In genomic region chr21:46127239-46128105, GRCh38 we compare ENCODE assay signal across 19 cellular contexts. TPM values are rescaled to one million over a fixed set of nuclear protein-coding genes. Genes with fewer than 3 reads are reported as not detected.
DNase-seq lines count a peak whose midpoint lies in the region; ATAC-seq and TF ChIP-seq lines count a peak whose summit lies in the region.
"Had no signal": no experiment of that assay in that cellular context is flagged by ENCODE, and none has a peak within 500 bp of the region (broad histone marks: within the 10 kb centered on the region; RNA-seq: fewer than 3 reads in every experiment).

No MANE protein-coding gene starts in this region.

- H3K9me3 ChIP-seq in RWPE2 (ENCODE audit: severe bottlenecking) (no peaks in the 10 kb centered on the region), left ventricle myocardium inferior (replicated peaks) (no peaks in the 10 kb centered on the region), neural progenitor cell (ENCODE audit: low read depth) (no peaks in the 10 kb centered on the region)

- no peak overlapping the region for H3K4me3 ChIP-seq in RWPE2 (ENCODE audit: severe bottlenecking)
- H3K4me3 ChIP-seq in left ventricle myocardium inferior: no peak overlapping the region
- no peak overlapping the region for H3K4me3 ChIP-seq in neural progenitor cell

- DNase-seq in 8988T (peak; percentile 13), RWPE2 (ENCODE audit: low spot score) (peak; percentile 55), left ventricle myocardium inferior (no peak), neural progenitor cell (ENCODE audit: low spot score) (no peak), hepatic stellate cell (ENCODE audit: low spot score) (no peak), SW 1271 (lab: John Stamatoyannopoulos, UW) (no peak)
- DNase-seq in activated T-helper 2 cell treated with anti-CD3 and anti-CD28 coated beads, Interferon-gamma antibody, Interleukin-2, Interleukin-4, amounts not matched to agents 10 μg/mL and 5 μg/mL and 100 μg/mL, durations not matched to agents 14 hours and 24 hours and 36 hours (ENCODE audit: low spot score): no peak
- DNase-seq: activated CD4-positive, alpha-beta T cell treated with anti-CD3 and anti-CD28 coated beads for 1 hour; activated naive CD8-positive, alpha-beta T cell treated with anti-CD3 and anti-CD28 coated beads for 36 hours; Calu3; caudate nucleus; effector memory CD8-positive, alpha-beta T cell; GOT3; NCI-H1048; stimulated activated naive B cell treated with anti-CD40 and anti-IgM and Interleukin-4, amounts not matched to agents 10 μg/mL and 1 μg/mL and 100 μg/mL, for 72 hours had no signal

- H3K4me3 Mint-ChIP-seq in neural progenitor cell: no peak overlapping the region
- no peak overlapping the region for H3K4me3 Mint-ChIP-seq in activated T-helper 2 cell treated with anti-CD3 and anti-CD28 coated beads, Interferon-gamma antibody, Interleukin-2, Interleukin-4, amounts not matched to agents 10 μg/mL and 5 μg/mL and 100 μg/mL, durations not matched to agents 14 hours and 24 hours and 36 hours (ENCODE audit: low read depth)
- H3K4me3 Mint-ChIP-seq: activated naive CD8-positive, alpha-beta T cell treated with anti-CD3 and anti-CD28 coated beads for 36 hours; effector memory CD8-positive, alpha-beta T cell; stimulated activated naive B cell treated with anti-CD40 and anti-IgM and Interleukin-4, amounts not matched to agents 10 μg/mL and 1 μg/mL and 100 μg/mL, for 72 hours; T-helper 1 cell treated with Interleukin-12 subunit alpha and Interleukin-12 subunit beta and Interleukin-4 antibody, amounts not matched to agents 30 μg/mL and 1 μg/mL, for 36 hours had no signal

- peak overlapping the region; percentile 76 for H3K27ac Mint-ChIP-seq in neural progenitor cell
- no peak overlapping the region for H3K27ac Mint-ChIP-seq in activated T-helper 2 cell treated with anti-CD3 and anti-CD28 coated beads, Interferon-gamma antibody, Interleukin-2, Interleukin-4, amounts not matched to agents 10 μg/mL and 5 μg/mL and 100 μg/mL, durations not matched to agents 14 hours and 24 hours and 36 hours
- H3K27ac Mint-ChIP-seq: activated naive CD8-positive, alpha-beta T cell treated with anti-CD3 and anti-CD28 coated beads for 36 hours; stimulated activated naive B cell treated with anti-CD40 and anti-IgM and Interleukin-4, amounts not matched to agents 10 μg/mL and 1 μg/mL and 100 μg/mL, for 72 hours; T-helper 1 cell treated with Interleukin-12 subunit alpha and Interleukin-12 subunit beta and Interleukin-4 antibody, amounts not matched to agents 30 μg/mL and 1 μg/mL, for 36 hours had no signal

- H3K27me3 ChIP-seq in RWPE2 (ENCODE audit: insufficient read depth, poor library complexity, severe bottlenecking) (no peaks in the 10 kb centered on the region), left ventricle myocardium inferior (ENCODE audit: low read depth) (no peaks in the 10 kb centered on the region), neural progenitor cell (no peaks in the 10 kb centered on the region)

- no peaks in the 10 kb centered on the region for H3K36me3 ChIP-seq in RWPE2 (ENCODE audit: low read depth)
- H3K36me3 ChIP-seq in left ventricle myocardium inferior: peaks cover 39% of the 10 kb centered on the region
- H3K36me3 ChIP-seq in neural progenitor cell: no peaks in the 10 kb centered on the region

- H3F3A ChIP-seq in neural progenitor cell (ENCODE audit: low read depth): no peaks in the 10 kb centered on the region

- no peak overlapping the region for H2AFZ ChIP-seq in neural progenitor cell (replicated peaks)

- H3K36me3 Mint-ChIP-seq in neural progenitor cell: no peaks in the 10 kb centered on the region
- no peaks in the 10 kb centered on the region for H3K36me3 Mint-ChIP-seq in activated T-helper 2 cell treated with anti-CD3 and anti-CD28 coated beads, Interferon-gamma antibody, Interleukin-2, Interleukin-4, amounts not matched to agents 10 μg/mL and 5 μg/mL and 100 μg/mL, durations not matched to agents 14 hours and 24 hours and 36 hours (ENCODE audit: low read depth)
- H3K36me3 Mint-ChIP-seq: activated naive CD8-positive, alpha-beta T cell treated with anti-CD3 and anti-CD28 coated beads for 36 hours; stimulated activated naive B cell treated with anti-CD40 and anti-IgM and Interleukin-4, amounts not matched to agents 10 μg/mL and 1 μg/mL and 100 μg/mL, for 72 hours had no signal

- TF ChIP-seq CTCF in RWPE2 (IDR thresholded peaks at IDR 0.05; ENCODE audit: poor library complexity, severe bottlenecking) (no peak), left ventricle myocardium inferior (IDR thresholded peaks at IDR 0.05; ENCODE audit: borderline replicate concordance) (no peak), neural progenitor cell (IDR thresholded peaks at IDR 0.05) (no peak)

- H3K27me3 Mint-ChIP-seq in neural progenitor cell (ENCODE audit: insufficient read depth, low read depth): peaks cover 3% of the 10 kb centered on the region
- no peaks in the 10 kb centered on the region for H3K27me3 Mint-ChIP-seq in activated T-helper 2 cell treated with anti-CD3 and anti-CD28 coated beads, Interferon-gamma antibody, Interleukin-2, Interleukin-4, amounts not matched to agents 10 μg/mL and 5 μg/mL and 100 μg/mL, durations not matched to agents 14 hours and 24 hours and 36 hours (ENCODE audit: low read depth)
- H3K27me3 Mint-ChIP-seq: activated naive CD8-positive, alpha-beta T cell treated with anti-CD3 and anti-CD28 coated beads for 36 hours; effector memory CD8-positive, alpha-beta T cell had no signal

- H3K4me1 ChIP-seq in RWPE2 (ENCODE audit: insufficient read depth, poor library complexity, severe bottlenecking) (no peaks in the 10 kb centered on the region), left ventricle myocardium inferior (peaks cover 22% of the 10 kb centered on the region), neural progenitor cell (peaks cover 9% of the 10 kb centered on the region)

- ATAC-seq in RWPE2 (ENCODE audit: low read depth) (no peak), HG02938 (IDR thresholded peaks at IDR 0.05; ENCODE audit: unreplicated experiment) (no peak)
- ATAC-seq: effector memory CD8-positive, alpha-beta T cell; stimulated activated naive B cell treated with anti-CD40 and anti-IgM and Interleukin-4, amounts not matched to agents 10 μg/mL and 1 μg/mL and 100 μg/mL, for 72 hours had no signal

- intact Hi-C loops in left ventricle myocardium inferior (cut with micrococcal nuclease): no loop called here
- intact Hi-C loops in activated T-helper 2 cell treated with anti-CD3 and anti-CD28 coated beads, Interferon-gamma antibody, Interleukin-2, Interleukin-4, amounts not matched to agents 10 μg/mL and 5 μg/mL and 100 μg/mL, durations not matched to agents 14 hours and 24 hours and 36 hours (cut with micrococcal nuclease): no loop called here

- H3K9me3 Mint-ChIP-seq in neural progenitor cell: no peaks in the 10 kb centered on the region
- no peaks in the 10 kb centered on the region for H3K9me3 Mint-ChIP-seq in activated T-helper 2 cell treated with anti-CD3 and anti-CD28 coated beads, Interferon-gamma antibody, Interleukin-2, Interleukin-4, amounts not matched to agents 10 μg/mL and 5 μg/mL and 100 μg/mL, durations not matched to agents 14 hours and 24 hours and 36 hours
- H3K9me3 Mint-ChIP-seq: activated naive CD8-positive, alpha-beta T cell treated with anti-CD3 and anti-CD28 coated beads for 36 hours; effector memory CD8-positive, alpha-beta T cell; T-helper 1 cell treated with Interleukin-12 subunit alpha and Interleukin-12 subunit beta and Interleukin-4 antibody, amounts not matched to agents 30 μg/mL and 1 μg/mL, for 36 hours had no signal

- no peaks in the 10 kb centered on the region for H3K79me2 ChIP-seq in neural progenitor cell (ENCODE audit: low read depth)

- H3K27ac ChIP-seq in RWPE2 (ENCODE audit: poor library complexity, severe bottlenecking): no peak overlapping the region
- peak overlapping the region; percentile 90 for H3K27ac ChIP-seq in left ventricle myocardium inferior (replicated peaks)
- no peak overlapping the region for H3K27ac ChIP-seq in neural progenitor cell
- H3K27ac ChIP-seq: RWPE1 had no signal

- H3K9ac ChIP-seq in neural progenitor cell: no peak overlapping the region

- H3K4me1 Mint-ChIP-seq in neural progenitor cell: peaks cover 5% of the 10 kb centered on the region
- H3K4me1 Mint-ChIP-seq in activated T-helper 2 cell treated with anti-CD3 and anti-CD28 coated beads, Interferon-gamma antibody, Interleukin-2, Interleukin-4, amounts not matched to agents 10 μg/mL and 5 μg/mL and 100 μg/mL, durations not matched to agents 14 hours and 24 hours and 36 hours (ENCODE audit: low read depth): no peaks in the 10 kb centered on the region
- H3K4me1 Mint-ChIP-seq: activated naive CD8-positive, alpha-beta T cell treated with anti-CD3 and anti-CD28 coated beads for 36 hours; stimulated activated naive B cell treated with anti-CD40 and anti-IgM and Interleukin-4, amounts not matched to agents 10 μg/mL and 1 μg/mL and 100 μg/mL, for 72 hours had no signal

- H4K20me1 ChIP-seq in neural progenitor cell (ENCODE audit: low read depth): no peaks in the 10 kb centered on the region

- no peak overlapping the region for H3K4me2 ChIP-seq in neural progenitor cell

RNA-seq across cellular contexts. Expression of gene FTCD, which starts 27.9 kb away (rescaled TPM):
- total RNA-seq in left ventricle myocardium inferior: 2.2 TPM
- 0.96 TPM in 1 of 2 replicates, not detected in the other for total RNA-seq in neural progenitor cell (ENCODE audit: low replicate concordance)
- 0.14 and 0.23 TPM in 2 replicates for total RNA-seq in activated T-helper 2 cell treated with anti-CD3 and anti-CD28 coated beads, Interferon-gamma antibody, Interleukin-2, Interleukin-4, amounts not matched to agents 10 μg/mL and 5 μg/mL and 100 μg/mL, durations not matched to agents 14 hours and 24 hours and 36 hours
- total RNA-seq: omental fat pad had no signal

RNA-seq across cellular contexts. Expression of gene COL6A2, which starts 29.6 kb away (rescaled TPM):
- total RNA-seq in left ventricle myocardium inferior: 157 TPM
- 5.2 and 22.8 TPM in 2 replicates for total RNA-seq in neural progenitor cell (ENCODE audit: low replicate concordance)
- 2.2 TPM in 2 replicates for total RNA-seq in activated T-helper 2 cell treated with anti-CD3 and anti-CD28 coated beads, Interferon-gamma antibody, Interleukin-2, Interleukin-4, amounts not matched to agents 10 μg/mL and 5 μg/mL and 100 μg/mL, durations not matched to agents 14 hours and 24 hours and 36 hours

RNA-seq across cellular contexts. Expression of gene SPATC1L, which starts 56.8 kb away (rescaled TPM):
- 7.0 TPM for total RNA-seq in left ventricle myocardium inferior
- total RNA-seq in neural progenitor cell (ENCODE audit: low replicate concordance): 5.1 and 20.2 TPM in 2 replicates
- total RNA-seq in activated T-helper 2 cell treated with anti-CD3 and anti-CD28 coated beads, Interferon-gamma antibody, Interleukin-2, Interleukin-4, amounts not matched to agents 10 μg/mL and 5 μg/mL and 100 μg/mL, durations not matched to agents 14 hours and 24 hours and 36 hours: 13.9 and 14.7 TPM in 2 replicates

Comparison
In these comparisons a context has a peak if more than half of its experiments do, and no peak if none do; other contexts are left out.
1. DNase-seq: peak in 8988T (single experiment) and RWPE2 (single experiment); none in left ventricle myocardium inferior (single experiment), neural progenitor cell (single experiment), activated T-helper 2 cell treated with anti-CD3 and anti-CD28 coated beads, Interferon-gamma antibody, Interleukin-2, Interleukin-4, amounts not matched to agents 10 μg/mL and 5 μg/mL and 100 μg/mL, durations not matched to agents 14 hours and 24 hours and 36 hours (single experiment), hepatic stellate cell (single experiment) and SW 1271 (0 of 2).